In the genomic region with DNA sequence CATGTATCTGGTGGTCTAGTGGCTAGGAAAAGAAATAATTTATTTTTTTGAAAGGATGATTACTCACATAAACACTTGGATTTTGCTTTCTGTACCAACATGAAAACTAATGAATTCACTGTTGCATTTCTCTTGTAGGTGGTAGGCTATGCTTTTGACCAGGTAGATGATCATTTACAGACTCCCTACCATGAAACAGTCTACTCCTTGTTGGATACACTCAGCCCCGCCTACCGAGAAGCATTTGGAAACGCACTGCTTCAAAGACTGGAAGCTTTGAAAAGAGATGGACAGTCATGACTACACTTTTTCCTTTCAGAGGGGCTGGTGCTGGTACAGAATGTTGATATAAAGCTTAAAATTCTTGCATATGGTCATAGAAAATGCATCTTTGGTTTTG, we compare ENCODE assay signal across 9 cellular contexts. TPM values are rescaled to one million over a fixed set of nuclear protein-coding genes. Genes with fewer than 3 reads are reported as not detected.
"Had no signal": no experiment of that assay in that cellular context is flagged by ENCODE, and none has a peak within 500 bp of the region (broad histone marks: within the 10 kb centered on the region; RNA-seq: fewer than 3 reads in every experiment).

No MANE protein-coding gene starts in this region.

- H3K9me3 ChIP-seq: HAP-1 had no signal

- H2AFZ ChIP-seq: GM23248 had no signal

- H3K27ac ChIP-seq: GM23248, HL-60 had no signal

- H3K4me1 ChIP-seq: HAP-1 had no signal

- H3K4me3 ChIP-seq: GM23248, HAP-1 had no signal

- DNase-seq: GM23248, GOT3, H7, HFFc6 had no signal

- ATAC-seq: HCT116, HepG2 had no signal

- H3K9ac ChIP-seq: GM23248 had no signal

RNA-seq across cellular contexts. Expression of a gene that starts 6.5 kb away (rescaled TPM):
- total RNA-seq: GM23248, HFFc6, HT1080 had no signal
